ENCODE assay signal across 1 cellular context in the genomic region with DNA sequence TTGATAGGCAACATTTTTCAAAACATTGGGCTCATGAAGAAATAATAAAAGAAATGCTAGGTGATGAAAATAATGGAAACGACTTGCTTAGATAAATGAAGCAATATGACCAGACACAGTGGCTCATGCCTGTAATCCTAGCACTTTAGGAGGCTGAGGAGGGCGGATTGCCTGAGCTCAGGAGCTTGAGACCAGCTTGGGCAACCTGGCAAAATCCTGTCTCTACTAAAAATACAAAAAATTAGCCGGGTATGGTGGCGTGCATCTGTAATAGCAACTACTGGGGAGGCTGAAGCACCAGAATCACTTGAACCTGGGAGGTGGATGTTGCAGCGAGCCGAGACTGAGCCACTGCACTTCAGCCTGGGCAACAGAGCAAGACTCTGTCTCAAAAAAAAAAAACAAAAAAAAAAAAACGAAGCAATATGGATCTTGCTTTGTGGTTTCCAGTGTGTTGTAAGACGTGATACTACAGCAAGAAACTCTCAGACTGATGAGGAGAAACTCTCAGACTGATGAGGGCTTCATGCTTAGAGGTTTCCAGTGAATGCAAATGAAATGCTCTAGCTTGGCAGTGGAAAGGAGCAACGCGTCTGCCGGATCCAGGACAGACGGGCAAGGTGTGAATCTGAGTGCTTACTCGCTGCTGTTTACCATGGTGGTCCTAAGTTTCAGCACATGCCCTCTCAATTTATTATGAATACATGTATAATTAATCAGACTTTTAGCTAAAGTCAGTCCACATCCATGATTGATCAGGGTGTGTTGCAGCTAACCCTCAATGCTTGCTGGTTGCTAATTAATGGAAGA.
A peak's percentile ranks its signal among the peaks of the same experiment; 100 is the strongest.
TF ChIP-seq lines count a peak whose summit lies in the region.

No MANE protein-coding gene starts in this region.

TF ChIP-seq in HepG2, 621 proteins besides CTCF, POLR2A, EP300 and RAD21:
- TF ChIP-seq EED (CRISPR knock-in tag; IDR thresholded peaks at IDR 0.05): no peak
- peak; percentile 77 for TF ChIP-seq ZNF121 (CRISPR knock-in tag; IDR thresholded peaks at IDR 0.05)
- TF ChIP-seq, protein P1, sequence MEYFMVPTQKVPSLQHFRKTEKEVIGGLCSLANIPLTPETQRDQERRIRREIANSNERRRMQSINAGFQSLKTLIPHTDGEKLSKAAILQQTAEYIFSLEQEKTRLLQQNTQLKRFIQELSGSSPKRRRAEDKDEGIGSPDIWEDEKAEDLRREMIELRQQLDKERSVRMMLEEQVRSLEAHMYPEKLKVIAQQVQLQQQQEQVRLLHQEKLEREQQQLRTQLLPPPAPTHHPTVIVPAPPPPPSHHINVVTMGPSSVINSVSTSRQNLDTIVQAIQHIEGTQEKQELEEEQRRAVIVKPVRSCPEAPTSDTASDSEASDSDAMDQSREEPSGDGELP (IDR thresholded peaks at IDR 0.05; ENCODE audit: borderline replicate concordance, low read depth): no peak
